ENCODE assay signal across 1 cellular context in the genomic region with DNA sequence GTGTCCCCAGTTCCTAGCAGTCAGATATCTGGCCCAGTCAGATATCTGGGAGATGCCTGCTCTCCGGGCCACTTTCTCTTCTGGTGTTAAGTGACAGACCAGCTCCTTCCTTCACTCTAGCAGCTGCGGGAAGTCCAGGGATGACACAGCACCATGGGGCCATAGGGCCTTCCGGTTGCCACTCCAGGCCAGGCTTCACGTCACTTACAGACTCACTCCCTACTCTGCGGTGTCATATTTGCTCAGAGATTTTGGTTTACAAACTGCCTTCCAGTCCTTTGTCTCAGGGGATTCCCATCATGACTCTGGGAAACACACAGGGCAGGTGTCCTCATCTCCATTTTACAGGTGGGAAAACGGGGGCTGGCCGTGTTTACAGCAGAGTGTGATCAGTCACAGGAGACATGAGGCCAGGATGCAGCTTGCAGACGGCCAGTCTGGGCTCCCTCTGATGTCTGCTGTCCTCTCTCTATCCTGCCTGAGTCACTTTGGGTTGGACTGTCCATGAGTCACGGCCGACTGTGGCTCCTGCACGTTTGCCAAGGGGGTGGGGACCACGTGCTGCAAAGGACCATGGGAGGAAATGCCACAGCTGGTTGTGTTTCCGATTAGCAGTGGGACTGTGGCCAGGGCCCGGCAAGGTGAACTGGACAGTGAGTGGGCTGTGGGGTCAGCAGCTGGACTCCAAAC.
TF ChIP-seq lines count a peak whose summit lies in the region.

No MANE protein-coding gene starts in this region.

TF ChIP-seq in HepG2, 621 proteins besides CTCF, POLR2A, EP300 and RAD21 (continued from another document and continues in another):
- TF ChIP-seq ZFP91 (CRISPR knock-in tag; IDR thresholded peaks at IDR 0.05; ENCODE audit: borderline replicate concordance) = peak; percentile 76; the same call in 1 of the 2 replicates
- no peak; the same call in 1 of the 2 replicates for TF ChIP-seq ZNF230 (CRISPR knock-in tag; IDR thresholded peaks at IDR 0.05)
- TF ChIP-seq ZSCAN12 (CRISPR knock-in tag; IDR thresholded peaks at IDR 0.05) = 0 out of 2 replicates have a peak, but pooled peaks have one; percentile 41
- TF ChIP-seq CERS6 (CRISPR knock-in tag; IDR thresholded peaks at IDR 0.05) = no peak
- no peak; the same call in 1 of the 2 replicates for TF ChIP-seq ZFP36L1 (CRISPR knock-in tag; IDR thresholded peaks at IDR 0.05)
- 0 out of 2 replicates have a peak, but pooled peaks have one; percentile 26 for TF ChIP-seq ZNF737 (CRISPR knock-in tag; IDR thresholded peaks at IDR 0.05; ENCODE audit: borderline replicate concordance)
- no peak for TF ChIP-seq TOPORS (CRISPR knock-in tag; IDR thresholded peaks at IDR 0.05)
- TF ChIP-seq, protein P1, sequence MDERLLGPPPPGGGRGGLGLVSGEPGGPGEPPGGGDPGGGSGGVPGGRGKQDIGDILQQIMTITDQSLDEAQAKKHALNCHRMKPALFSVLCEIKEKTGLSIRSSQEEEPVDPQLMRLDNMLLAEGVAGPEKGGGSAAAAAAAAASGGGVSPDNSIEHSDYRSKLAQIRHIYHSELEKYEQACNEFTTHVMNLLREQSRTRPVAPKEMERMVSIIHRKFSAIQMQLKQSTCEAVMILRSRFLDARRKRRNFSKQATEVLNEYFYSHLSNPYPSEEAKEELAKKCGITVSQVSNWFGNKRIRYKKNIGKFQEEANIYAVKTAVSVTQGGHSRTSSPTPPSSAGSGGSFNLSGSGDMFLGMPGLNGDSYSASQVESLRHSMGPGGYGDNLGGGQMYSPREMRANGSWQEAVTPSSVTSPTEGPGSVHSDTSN (CRISPR knock-in tag; IDR thresholded peaks at IDR 0.05) = no peak
- TF ChIP-seq ZNF713 (CRISPR knock-in tag; IDR thresholded peaks at IDR 0.05) = no peak
- TF ChIP-seq WIZ (CRISPR knock-in tag; IDR thresholded peaks at IDR 0.05) = peak; percentile 83
- no peak for TF ChIP-seq PAX8 (CRISPR knock-in tag; IDR thresholded peaks at IDR 0.05; ENCODE audit: borderline replicate concordance)
- peak; percentile 99 for TF ChIP-seq SAP130 (CRISPR knock-in tag; IDR thresholded peaks at IDR 0.05; ENCODE audit: low read depth)
- TF ChIP-seq HMGXB3 (CRISPR knock-in tag; IDR thresholded peaks at IDR 0.05; ENCODE audit: borderline replicate concordance) = no peak
- 0 out of 2 replicates have a peak, but pooled peaks have one; percentile 27 for TF ChIP-seq ZNF503 (CRISPR knock-in tag; IDR thresholded peaks at IDR 0.05)
- no peak for TF ChIP-seq ZNF282 (IDR thresholded peaks at IDR 0.05; ENCODE audit: partially characterized antibody)
- peak; percentile 68; the same call in 1 of the 2 replicates for TF ChIP-seq ATF7-NPFF (CRISPR knock-in tag; IDR thresholded peaks at IDR 0.05; ENCODE audit: low read depth)
- no peak for TF ChIP-seq ZNF720 (CRISPR knock-in tag; IDR thresholded peaks at IDR 0.05)
- TF ChIP-seq ZNF260 (CRISPR knock-in tag; IDR thresholded peaks at IDR 0.05; ENCODE audit: borderline replicate concordance, low read depth) = no peak
- no peak; the same call in 1 of the 2 replicates for TF ChIP-seq ZBTB1 (CRISPR knock-in tag; IDR thresholded peaks at IDR 0.05; ENCODE audit: borderline replicate concordance)
- TF ChIP-seq ZNF607 (CRISPR knock-in tag; IDR thresholded peaks at IDR 0.05; ENCODE audit: borderline replicate concordance) = peak; percentile 62; the same call in 1 of the 2 replicates
- peak; percentile 72; the same call in 1 of the 2 replicates for TF ChIP-seq GATA4 (IDR thresholded peaks at IDR 0.05; ENCODE audit: borderline replicate concordance, low read depth)
- TF ChIP-seq, protein P2, sequence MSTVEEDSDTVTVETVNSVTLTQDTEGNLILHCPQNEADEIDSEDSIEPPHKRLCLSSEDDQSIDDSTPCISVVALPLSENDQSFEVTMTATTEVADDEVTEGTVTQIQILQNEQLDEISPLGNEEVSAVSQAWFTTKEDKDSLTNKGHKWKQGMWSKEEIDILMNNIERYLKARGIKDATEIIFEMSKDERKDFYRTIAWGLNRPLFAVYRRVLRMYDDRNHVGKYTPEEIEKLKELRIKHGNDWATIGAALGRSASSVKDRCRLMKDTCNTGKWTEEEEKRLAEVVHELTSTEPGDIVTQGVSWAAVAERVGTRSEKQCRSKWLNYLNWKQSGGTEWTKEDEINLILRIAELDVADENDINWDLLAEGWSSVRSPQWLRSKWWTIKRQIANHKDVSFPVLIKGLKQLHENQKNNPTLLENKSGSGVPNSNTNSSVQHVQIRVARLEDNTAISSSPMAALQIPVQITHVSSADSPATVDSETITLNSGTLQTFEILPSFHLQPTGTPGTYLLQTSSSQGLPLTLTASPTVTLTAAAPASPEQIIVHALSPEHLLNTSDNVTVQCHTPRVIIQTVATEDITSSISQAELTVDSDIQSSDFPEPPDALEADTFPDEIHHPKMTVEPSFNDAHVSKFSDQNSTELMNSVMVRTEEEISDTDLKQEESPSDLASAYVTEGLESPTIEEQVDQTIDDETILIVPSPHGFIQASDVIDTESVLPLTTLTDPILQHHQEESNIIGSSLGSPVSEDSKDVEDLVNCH (CRISPR knock-in tag; IDR thresholded peaks at IDR 0.05) = no peak
- no peak for TF ChIP-seq SNAI1 (CRISPR knock-in tag; IDR thresholded peaks at IDR 0.05; ENCODE audit: borderline replicate concordance)
- TF ChIP-seq ZNF704 (CRISPR knock-in tag; IDR thresholded peaks at IDR 0.05; ENCODE audit: borderline replicate concordance) = peak; percentile 45; the same call in 1 of the 2 replicates
- TF ChIP-seq ZNF430 (CRISPR knock-in tag; IDR thresholded peaks at IDR 0.05) = peak; percentile 81; the same call in 1 of the 2 replicates
- TF ChIP-seq ZMYM3 (CRISPR knock-in tag; IDR thresholded peaks at IDR 0.05) = no peak
- TF ChIP-seq HNRNPH1 (optimal IDR thresholded peaks at IDR 0.05; ENCODE audit: low read depth, low read length) = no peak
- TF ChIP-seq CBX2 (IDR thresholded peaks at IDR 0.05; ENCODE audit: low read depth, low read length) = no peak
- TF ChIP-seq CBX2 (CRISPR knock-in tag; IDR thresholded peaks at IDR 0.05; ENCODE audit: low read depth) = no peak
- no peak for TF ChIP-seq SOX6 (IDR thresholded peaks at IDR 0.05)
- TF ChIP-seq SOX6 (CRISPR knock-in tag; IDR thresholded peaks at IDR 0.05) = peak; percentile 59
- TF ChIP-seq, protein P3, sequence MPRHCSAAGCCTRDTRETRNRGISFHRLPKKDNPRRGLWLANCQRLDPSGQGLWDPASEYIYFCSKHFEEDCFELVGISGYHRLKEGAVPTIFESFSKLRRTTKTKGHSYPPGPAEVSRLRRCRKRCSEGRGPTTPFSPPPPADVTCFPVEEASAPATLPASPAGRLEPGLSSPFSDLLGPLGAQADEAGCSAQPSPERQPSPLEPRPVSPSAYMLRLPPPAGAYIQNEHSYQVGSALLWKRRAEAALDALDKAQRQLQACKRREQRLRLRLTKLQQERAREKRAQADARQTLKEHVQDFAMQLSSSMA (CRISPR knock-in tag; IDR thresholded peaks at IDR 0.05) = no peak
- no peak for TF ChIP-seq TRIM24 (CRISPR knock-in tag; IDR thresholded peaks at IDR 0.05)
- TF ChIP-seq, protein P4, sequence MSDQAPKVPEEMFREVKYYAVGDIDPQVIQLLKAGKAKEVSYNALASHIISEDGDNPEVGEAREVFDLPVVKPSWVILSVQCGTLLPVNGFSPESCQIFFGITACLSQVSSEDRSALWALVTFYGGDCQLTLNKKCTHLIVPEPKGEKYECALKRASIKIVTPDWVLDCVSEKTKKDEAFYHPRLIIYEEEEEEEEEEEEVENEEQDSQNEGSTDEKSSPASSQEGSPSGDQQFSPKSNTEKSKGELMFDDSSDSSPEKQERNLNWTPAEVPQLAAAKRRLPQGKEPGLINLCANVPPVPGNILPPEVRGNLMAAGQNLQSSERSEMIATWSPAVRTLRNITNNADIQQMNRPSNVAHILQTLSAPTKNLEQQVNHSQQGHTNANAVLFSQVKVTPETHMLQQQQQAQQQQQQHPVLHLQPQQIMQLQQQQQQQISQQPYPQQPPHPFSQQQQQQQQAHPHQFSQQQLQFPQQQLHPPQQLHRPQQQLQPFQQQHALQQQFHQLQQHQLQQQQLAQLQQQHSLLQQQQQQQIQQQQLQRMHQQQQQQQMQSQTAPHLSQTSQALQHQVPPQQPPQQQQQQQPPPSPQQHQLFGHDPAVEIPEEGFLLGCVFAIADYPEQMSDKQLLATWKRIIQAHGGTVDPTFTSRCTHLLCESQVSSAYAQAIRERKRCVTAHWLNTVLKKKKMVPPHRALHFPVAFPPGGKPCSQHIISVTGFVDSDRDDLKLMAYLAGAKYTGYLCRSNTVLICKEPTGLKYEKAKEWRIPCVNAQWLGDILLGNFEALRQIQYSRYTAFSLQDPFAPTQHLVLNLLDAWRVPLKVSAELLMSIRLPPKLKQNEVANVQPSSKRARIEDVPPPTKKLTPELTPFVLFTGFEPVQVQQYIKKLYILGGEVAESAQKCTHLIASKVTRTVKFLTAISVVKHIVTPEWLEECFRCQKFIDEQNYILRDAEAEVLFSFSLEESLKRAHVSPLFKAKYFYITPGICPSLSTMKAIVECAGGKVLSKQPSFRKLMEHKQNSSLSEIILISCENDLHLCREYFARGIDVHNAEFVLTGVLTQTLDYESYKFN (CRISPR knock-in tag; conservative IDR thresholded peaks at IDR 0.05) = peak; percentile 83
- peak; percentile 83 for TF ChIP-seq POLR2AphosphoS5 (IDR thresholded peaks at IDR 0.05; ENCODE audit: low read depth, low read length)
